18 cellular contexts compared by ENCODE assay signal in the genomic region with DNA sequence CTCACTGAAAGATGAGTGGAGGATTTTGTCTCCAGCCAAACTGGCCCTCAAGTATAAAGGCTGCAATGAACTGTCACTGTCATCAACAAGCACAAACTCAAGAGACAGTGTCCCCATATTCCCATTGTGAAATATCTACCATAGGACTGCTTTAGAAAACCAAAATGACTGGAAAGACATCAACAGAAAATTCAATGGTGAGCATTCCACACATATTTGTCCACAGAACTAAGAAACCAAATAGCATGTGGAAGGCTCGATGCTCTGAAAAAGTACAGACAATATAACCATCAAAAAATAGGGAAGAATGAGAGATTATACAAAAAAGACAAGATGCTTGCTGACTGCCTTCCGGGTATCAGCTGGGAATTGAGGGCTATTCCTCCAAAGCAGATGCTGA. TPM values are rescaled to one million over a fixed set of nuclear protein-coding genes. Genes with fewer than 3 reads are reported as not detected.
DNase-seq lines count a peak whose midpoint lies in the region; ATAC-seq and TF ChIP-seq lines count a peak whose summit lies in the region.
"Had no signal": no experiment of that assay in that cellular context is flagged by ENCODE, and none has a peak within 500 bp of the region (broad histone marks: within the 10 kb centered on the region; RNA-seq: fewer than 3 reads in every experiment).

No MANE protein-coding gene starts in this region.

- no peak overlapping the region for H4K8ac ChIP-seq in mesenchymal stem cell (ENCODE audit: low read length)
- H4K8ac ChIP-seq in mesendoderm (ENCODE audit: low read depth, low read length), result no peak overlapping the region

- H3K9ac ChIP-seq in mesenchymal stem cell (ENCODE audit: low read length) (no peak overlapping the region), mesendoderm (ENCODE audit: low read length) (no peak overlapping the region)
- H3K9ac ChIP-seq: KMS-11 had no signal

- H3K9me3 Mint-ChIP-seq in HFFc6, result no peaks in the 10 kb centered on the region
- no peaks in the 10 kb centered on the region for H3K9me3 Mint-ChIP-seq in central memory CD8-positive, alpha-beta T cell

- H3K79me2 ChIP-seq in mesendoderm (ENCODE audit: control insufficient read depth, insufficient read depth, low read length), result no peaks in the 10 kb centered on the region

- H3K4me2 ChIP-seq in mesenchymal stem cell (ENCODE audit: low read length, poor library complexity, severe bottlenecking), result no peak overlapping the region
- no peak overlapping the region for H3K4me2 ChIP-seq in mesendoderm (ENCODE audit: low read length)
- H3K4me2 ChIP-seq: KMS-11 had no signal

- DNase-seq in AG10803 (ENCODE audit: low read depth), result peak; percentile 53
- peak; percentile 2 for DNase-seq in HFFc6
- no peak for DNase-seq in central memory CD8-positive, alpha-beta T cell (ENCODE audit: low spot score in 2 of 2)
- DNase-seq in mesenchymal stem cell, result no peak
- no peak for DNase-seq in kidney glomerular epithelial cell (lab: John Stamatoyannopoulos, UW)
- no peak for DNase-seq in mesendoderm
- no peak for DNase-seq in inferior parietal cortex (ENCODE audit: extremely low spot score)
- DNase-seq in stimulated activated naive CD4-positive, alpha-beta T cell treated with Interleukin-2 at 50 U/mL for 16 hours (lab: John Stamatoyannopoulos, UW), result no peak
- DNase-seq: H7, NCI-H1417 treated with DMSO at 0.1 percent for 48 hours, NCI-H187 treated with DMSO at 0.1 percent for 48 hours, NCI-H226, NCI-H524, NCI-H82, SHP77 treated with DMSO at 0.1 percent for 48 hours had no signal

- no peaks in the 10 kb centered on the region for H3K9me3 ChIP-seq in mesenchymal stem cell (ENCODE audit: control insufficient read depth, low read length)

- H2AFZ ChIP-seq in mesenchymal stem cell (ENCODE audit: low read depth, low read length), result no peak overlapping the region

- H4K91ac ChIP-seq in mesenchymal stem cell (ENCODE audit: low read length), result no peak overlapping the region

- H3K79me1 ChIP-seq in mesenchymal stem cell (replicated peaks; ENCODE audit: low read length, poor library complexity, severe bottlenecking), result peaks cover 14% of the 10 kb centered on the region
- H3K79me1 ChIP-seq in mesendoderm (ENCODE audit: low read length), result peaks cover 1% of the 10 kb centered on the region

- H3K27ac ChIP-seq in mesenchymal stem cell (ENCODE audit: low read length, poor library complexity, severe bottlenecking), result peak overlapping the region; percentile 72
- no peak overlapping the region for H3K27ac ChIP-seq in mesendoderm (ENCODE audit: low read depth, low read length)
- H3K27ac ChIP-seq: C4-2B, KMS-11 had no signal

- H2BK12ac ChIP-seq in mesenchymal stem cell (ENCODE audit: low read length in 2 of 2), result no peak overlapping the region

- H3K36me3 ChIP-seq in mesenchymal stem cell (ENCODE audit: control insufficient read depth in 1 of 2, insufficient read depth in 2 of 2, low read depth in 1 of 2, low read length in 2 of 2) (peaks cover 28 to 58% of the 10 kb centered on the region in 2 experiments), mesendoderm (ENCODE audit: control insufficient read depth, insufficient read depth, low read length) (peaks cover 1% of the 10 kb centered on the region)

- H2AK5ac ChIP-seq in mesenchymal stem cell (ENCODE audit: low read length, severe bottlenecking), result no peak overlapping the region
- H2AK5ac ChIP-seq in mesendoderm (ENCODE audit: low read length), result no peak overlapping the region

- no peak overlapping the region for H3K4me3 Mint-ChIP-seq in HFFc6
- no peak overlapping the region for H3K4me3 Mint-ChIP-seq in central memory CD8-positive, alpha-beta T cell

- no peak for TF ChIP-seq CTCF in AG10803 (conservative IDR thresholded peaks at IDR 0.05; ENCODE audit: low read length)
- TF ChIP-seq CTCF in HFFc6 (IDR thresholded peaks at IDR 0.05), result no peak

- peak overlapping the region; percentile 23; the same call in 1 of the 2 replicates for H3K27ac Mint-ChIP-seq in HFFc6
- peak overlapping the region; percentile 74 for H3K27ac Mint-ChIP-seq in central memory CD8-positive, alpha-beta T cell (ENCODE audit: low read depth)

- no peak overlapping the region for H3K14ac ChIP-seq in mesenchymal stem cell (ENCODE audit: low read length in 2 of 2)

- H3K27me3 Mint-ChIP-seq in HFFc6 (ENCODE audit: insufficient read depth), result no peaks in the 10 kb centered on the region
- no peaks in the 10 kb centered on the region for H3K27me3 Mint-ChIP-seq in central memory CD8-positive, alpha-beta T cell

- H3K23ac ChIP-seq in mesenchymal stem cell (ENCODE audit: low read length in 2 of 2) (no peak overlapping the region), mesendoderm (ENCODE audit: low read length) (no peak overlapping the region)

- no peak overlapping the region for H4K5ac ChIP-seq in mesendoderm (ENCODE audit: low read length)

- no peak overlapping the region for H2BK5ac ChIP-seq in mesenchymal stem cell (ENCODE audit: low read depth, low read length, poor library complexity, severe bottlenecking)
- no peak overlapping the region for H2BK5ac ChIP-seq in mesendoderm (ENCODE audit: low read length)

- H2BK120ac ChIP-seq in mesenchymal stem cell (ENCODE audit: low read depth, low read length), result no peak overlapping the region
- H2BK120ac ChIP-seq in mesendoderm (ENCODE audit: low read depth, low read length), result no peak overlapping the region

- H3K4me3 ChIP-seq in AG10803 (ENCODE audit: low read length) (no peak overlapping the region), mesenchymal stem cell (ENCODE audit: insufficient read depth in 1 of 2, low read depth in 1 of 2, low read length in 2 of 2) (no peak overlapping the region), mesendoderm (ENCODE audit: low read length) (no peak overlapping the region)

- no peak overlapping the region for H3K4ac ChIP-seq in mesenchymal stem cell (ENCODE audit: low read depth in 1 of 2, low read length in 2 of 2)
- no peak overlapping the region for H3K4ac ChIP-seq in mesendoderm (ENCODE audit: low read depth, low read length)

- H3K4me1 ChIP-seq in mesenchymal stem cell (ENCODE audit: control insufficient read depth, insufficient read depth, low read depth, low read length) (peaks cover 17% of the 10 kb centered on the region), mesendoderm (ENCODE audit: control insufficient read depth, low read depth, low read length) (no peaks in the 10 kb centered on the region)

- ATAC-seq in central memory CD8-positive, alpha-beta T cell (replicated peaks; ENCODE audit: extremely low read depth, poor library complexity, severe bottlenecking), result no peak

- peaks cover 13% of the 10 kb centered on the region for H3K4me1 Mint-ChIP-seq in HFFc6 (ENCODE audit: low read depth)
- peaks cover 13% of the 10 kb centered on the region for H3K4me1 Mint-ChIP-seq in central memory CD8-positive, alpha-beta T cell

- H3K18ac ChIP-seq in mesenchymal stem cell (ENCODE audit: low read depth in 1 of 2, low read length in 2 of 2) (no peak overlapping the region), mesendoderm (ENCODE audit: low read length) (no peak overlapping the region)

- H2BK15ac ChIP-seq in mesenchymal stem cell (ENCODE audit: low read depth, poor library complexity, severe bottlenecking), result no peak overlapping the region
- no peak overlapping the region for H2BK15ac ChIP-seq in mesendoderm (replicated peaks; ENCODE audit: low read depth)

- H3K56ac ChIP-seq in mesendoderm (ENCODE audit: low read length), result no peak overlapping the region

- peaks cover 12% of the 10 kb centered on the region for H3K36me3 Mint-ChIP-seq in HFFc6 (ENCODE audit: low read depth)
- H3K36me3 Mint-ChIP-seq in central memory CD8-positive, alpha-beta T cell (ENCODE audit: insufficient read depth), result peaks cover 59% of the 10 kb centered on the region

- WGBS in mesenchymal stem cell, result 80% methylated on average over 2 of the region's 2 CpGs
- no CpG with 5 or more reads among the region's 2 CpGs for WGBS in mesendoderm (ENCODE audit: extremely low coverage, insufficient coverage, low lambda C conversion rate)

- H3K27me3 ChIP-seq in mesenchymal stem cell (ENCODE audit: control insufficient read depth in 1 of 2, insufficient read depth in 1 of 2, low read length in 2 of 2) (no peaks in the 10 kb centered on the region), mesendoderm (ENCODE audit: insufficient read depth, low read length, poor library complexity) (no peaks in the 10 kb centered on the region)

RNA-seq across cellular contexts. Expression of a gene that starts 37.6 kb away (rescaled TPM):
- total RNA-seq in HFFc6 (2021; fragmentation: NEBNext Ultra II Directional; extraction: Animal tissue kit (Norgen Biotek cat#: 25700)), result 10 to 100 TPM; 18.9 to 22.5 (median 19.8) TPM
- polyA plus RNA-seq in mesenchymal stem cell (2013, experiment 1 of 2), result 18.5 TPM
- polyA plus RNA-seq in mesenchymal stem cell (2013, experiment 2 of 2), result 18.7 TPM
- 11.9 TPM for polyA plus RNA-seq in mesendoderm (2013, experiment 1 of 2)
- 12.3 TPM for polyA plus RNA-seq in mesendoderm (2013, experiment 2 of 2)

RNA-seq across cellular contexts. Expression of a gene that starts 45.4 kb away (rescaled TPM):
- 10 to 100 TPM; 17.7 to 25.4 (median 20.0) TPM for total RNA-seq in HFFc6 (2021; fragmentation: NEBNext Ultra II Directional; extraction: Animal tissue kit (Norgen Biotek cat#: 25700))
- polyA plus RNA-seq in mesenchymal stem cell (2013, experiment 1 of 2), result 19.4 TPM
- polyA plus RNA-seq in mesenchymal stem cell (2013, experiment 2 of 2), result 18.0 TPM
- polyA plus RNA-seq in mesendoderm (2013, experiment 1 of 2), result 16.4 TPM
- 15.7 TPM for polyA plus RNA-seq in mesendoderm (2013, experiment 2 of 2)

RNA-seq across cellular contexts. Expression of a gene that starts 50.4 kb away (rescaled TPM):
- not detected for total RNA-seq in HFFc6 (2021; fragmentation: NEBNext Ultra II Directional; extraction: Animal tissue kit (Norgen Biotek cat#: 25700))
- 0.04 TPM for polyA plus RNA-seq in mesenchymal stem cell (2013, experiment 1 of 2)
- polyA plus RNA-seq in mesenchymal stem cell (2013, experiment 2 of 2), result 0.04 TPM
- 0.20 TPM for polyA plus RNA-seq in mesendoderm (2013, experiment 1 of 2)
- 0.17 TPM for polyA plus RNA-seq in mesendoderm (2013, experiment 2 of 2)
- total RNA-seq: H7, RPMI7951 had no signal

Comparison
In these comparisons a context has a peak if more than half of its experiments do, and no peak if none do; other contexts are left out.
1. DNase-seq: peak in AG10803 (single experiment) and HFFc6 (single experiment); none in central memory CD8-positive, alpha-beta T cell (0 of 2), mesenchymal stem cell (single experiment), kidney glomerular epithelial cell (single experiment), mesendoderm (single experiment), inferior parietal cortex (single experiment) and stimulated activated naive CD4-positive, alpha-beta T cell treated with Interleukin-2 at 50 U/mL for 16 hours (single experiment).